Comparison of ENCODE assay signal across 3 cellular contexts in genomic region chr11:69651834-69652620, GRCh38.
TF ChIP-seq lines count a peak whose summit lies in the region.

No MANE protein-coding gene starts in this region.

TF ChIP-seq in SK-N-SH, 30 proteins besides CTCF, POLR2A, EP300 and RAD21:
- no peak for TF ChIP-seq SIN3A (IDR thresholded peaks at IDR 0.05; ENCODE audit: borderline replicate concordance, low read depth, low read length)
- TF ChIP-seq GATA2 (CRISPR knock-in tag; IDR thresholded peaks at IDR 0.05) = no peak

TF ChIP-seq in SK-N-SH treated with all-trans-retinoic acid at 6 μM for 48 hours, 23 proteins besides CTCF, POLR2A, EP300 and RAD21:
- TF ChIP-seq TOX (CRISPR knock-in tag; IDR thresholded peaks at IDR 0.05; ENCODE audit: borderline replicate concordance) = no peak
- TF ChIP-seq, protein P1, sequence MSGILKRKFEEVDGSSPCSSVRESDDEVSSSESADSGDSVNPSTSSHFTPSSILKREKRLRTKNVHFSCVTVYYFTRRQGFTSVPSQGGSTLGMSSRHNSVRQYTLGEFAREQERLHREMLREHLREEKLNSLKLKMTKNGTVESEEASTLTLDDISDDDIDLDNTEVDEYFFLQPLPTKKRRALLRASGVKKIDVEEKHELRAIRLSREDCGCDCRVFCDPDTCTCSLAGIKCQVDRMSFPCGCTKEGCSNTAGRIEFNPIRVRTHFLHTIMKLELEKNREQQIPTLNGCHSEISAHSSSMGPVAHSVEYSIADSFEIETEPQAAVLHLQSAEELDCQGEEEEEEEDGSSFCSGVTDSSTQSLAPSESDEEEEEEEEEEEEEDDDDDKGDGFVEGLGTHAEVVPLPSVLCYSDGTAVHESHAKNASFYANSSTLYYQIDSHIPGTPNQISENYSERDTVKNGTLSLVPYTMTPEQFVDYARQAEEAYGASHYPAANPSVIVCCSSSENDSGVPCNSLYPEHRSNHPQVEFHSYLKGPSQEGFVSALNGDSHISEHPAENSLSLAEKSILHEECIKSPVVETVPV (CRISPR knock-in tag; IDR thresholded peaks at IDR 0.05) = no peak
- TF ChIP-seq PATZ1 (CRISPR knock-in tag; IDR thresholded peaks at IDR 0.05; ENCODE audit: borderline replicate concordance) = no peak
- TF ChIP-seq, protein P2, sequence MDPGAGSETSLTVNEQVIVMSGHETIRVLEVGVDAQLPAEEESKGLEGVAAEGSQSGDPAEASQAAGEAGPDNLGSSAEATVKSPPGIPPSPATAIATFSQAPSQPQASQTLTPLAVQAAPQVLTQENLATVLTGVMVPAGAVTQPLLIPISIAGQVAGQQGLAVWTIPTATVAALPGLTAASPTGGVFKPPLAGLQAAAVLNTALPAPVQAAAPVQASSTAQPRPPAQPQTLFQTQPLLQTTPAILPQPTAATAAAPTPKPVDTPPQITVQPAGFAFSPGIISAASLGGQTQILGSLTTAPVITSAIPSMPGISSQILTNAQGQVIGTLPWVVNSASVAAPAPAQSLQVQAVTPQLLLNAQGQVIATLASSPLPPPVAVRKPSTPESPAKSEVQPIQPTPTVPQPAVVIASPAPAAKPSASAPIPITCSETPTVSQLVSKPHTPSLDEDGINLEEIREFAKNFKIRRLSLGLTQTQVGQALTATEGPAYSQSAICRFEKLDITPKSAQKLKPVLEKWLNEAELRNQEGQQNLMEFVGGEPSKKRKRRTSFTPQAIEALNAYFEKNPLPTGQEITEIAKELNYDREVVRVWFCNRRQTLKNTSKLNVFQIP (CRISPR knock-in tag; IDR thresholded peaks at IDR 0.05; ENCODE audit: borderline replicate concordance, low read depth) = no peak
- TF ChIP-seq ARNTL (CRISPR knock-in tag; IDR thresholded peaks at IDR 0.05; ENCODE audit: borderline replicate concordance, low read depth) = no peak
- no peak for TF ChIP-seq ZNF565 (CRISPR knock-in tag; conservative IDR thresholded peaks at IDR 0.05; ENCODE audit: low read depth)
- TF ChIP-seq RARB (CRISPR knock-in tag; IDR thresholded peaks at IDR 0.05) = no peak
- TF ChIP-seq PPARA (CRISPR knock-in tag; IDR thresholded peaks at IDR 0.05; ENCODE audit: borderline replicate concordance) = no peak
- TF ChIP-seq ZFP3 (CRISPR knock-in tag; IDR thresholded peaks at IDR 0.05) = no peak
- TF ChIP-seq ESRRG (CRISPR knock-in tag; IDR thresholded peaks at IDR 0.05) = no peak
- no peak for TF ChIP-seq TCF4 (CRISPR knock-in tag; IDR thresholded peaks at IDR 0.05; ENCODE audit: borderline replicate concordance)

TF ChIP-seq in HepG2, 621 proteins besides CTCF, POLR2A, EP300 and RAD21:
- TF ChIP-seq ZNF672 (CRISPR knock-in tag; IDR thresholded peaks at IDR 0.05) = no peak
- no peak for TF ChIP-seq AHDC1 (CRISPR knock-in tag; IDR thresholded peaks at IDR 0.05; ENCODE audit: borderline replicate concordance)
- TF ChIP-seq EEA1 (CRISPR knock-in tag; IDR thresholded peaks at IDR 0.05; ENCODE audit: borderline replicate concordance) = no peak
- TF ChIP-seq CCAR2 (optimal IDR thresholded peaks at IDR 0.05; ENCODE audit: low read depth, low read length) = no peak
- no peak for TF ChIP-seq MYNN (CRISPR knock-in tag; IDR thresholded peaks at IDR 0.05; ENCODE audit: low read depth)
- no peak for TF ChIP-seq BRD4 (CRISPR knock-in tag; IDR thresholded peaks at IDR 0.05)
- peak; percentile 67 for TF ChIP-seq RBM22 (optimal IDR thresholded peaks at IDR 0.05; ENCODE audit: low read length)
- TF ChIP-seq CBX5 (CRISPR knock-in tag; IDR thresholded peaks at IDR 0.05; ENCODE audit: borderline replicate concordance) = no peak
